Comparison of ENCODE assay signal across 27 cellular contexts in the genomic region with DNA sequence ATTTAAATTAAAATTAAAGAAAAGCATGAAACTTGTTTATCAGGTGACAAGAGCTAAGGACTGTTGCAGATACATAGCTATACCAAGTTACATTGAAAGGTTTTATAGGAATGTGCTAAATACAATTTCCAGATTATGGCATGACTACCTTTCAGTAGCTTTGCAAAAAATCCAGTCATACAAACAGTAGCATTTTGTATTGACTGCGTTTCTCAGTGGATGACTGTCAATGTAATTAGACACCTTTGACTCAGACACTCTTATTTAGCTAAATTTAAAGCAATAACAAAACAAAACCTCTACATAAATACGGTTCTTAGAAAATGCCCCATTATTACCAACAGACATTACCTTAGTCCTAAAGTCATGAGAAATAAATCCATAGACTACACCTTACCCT.
"Had no signal": no experiment of that assay in that cellular context is flagged by ENCODE, and none has a peak within 500 bp of the region (broad histone marks: within the 10 kb centered on the region; RNA-seq: fewer than 3 reads in every experiment).

No MANE protein-coding gene starts in this region.

- H3K9ac ChIP-seq: parathyroid adenoma had no signal

- ATAC-seq: gastroesophageal sphincter; left cardiac atrium; left ventricle myocardium superior; naive thymus-derived CD4-positive, alpha-beta T cell; psoas muscle; right lobe of liver; stimulated activated naive B cell treated with anti-CD40 and anti-IgM and Interleukin-4, amounts not matched to agents 10 μg/mL and 1 μg/mL and 100 μg/mL, for 72 hours; stimulated activated naive CD8-positive, alpha-beta T cell treated with anti-CD3 and anti-CD28 coated beads, Interleukin-15, amount 100 ng/mL, for 72 hours had no signal

- H3K79me2 ChIP-seq: parathyroid adenoma had no signal

- H3K27ac ChIP-seq: dorsolateral prefrontal cortex, esophagus squamous epithelium, gastroesophageal sphincter, parathyroid adenoma, psoas muscle, right lobe of liver, spleen, testis, tibial nerve had no signal

- H3K27me3 Mint-ChIP-seq: stimulated activated naive B cell treated with anti-CD40 and anti-IgM and Interleukin-4, amounts not matched to agents 10 μg/mL and 1 μg/mL and 100 μg/mL, for 72 hours; stimulated activated naive CD8-positive, alpha-beta T cell treated with anti-CD3 and anti-CD28 coated beads, Interleukin-15, amount 100 ng/mL, for 72 hours had no signal

- H3K4me3 Mint-ChIP-seq: immature natural killer cell; naive thymus-derived CD4-positive, alpha-beta T cell; nephron progenitor cell; stimulated activated naive B cell treated with anti-CD40 and anti-IgM and Interleukin-4, amounts not matched to agents 10 μg/mL and 1 μg/mL and 100 μg/mL, for 72 hours; stimulated activated naive CD8-positive, alpha-beta T cell treated with anti-CD3 and anti-CD28 coated beads, Interleukin-15, amount 100 ng/mL, for 72 hours had no signal

- H3K9me3 ChIP-seq: esophagus squamous epithelium, gastroesophageal sphincter, psoas muscle, right lobe of liver, spleen, testis, tibial nerve had no signal

- H3K4me3 ChIP-seq: dorsolateral prefrontal cortex, esophagus squamous epithelium, gastroesophageal sphincter, lung, psoas muscle, right lobe of liver, spleen, testis, tibial nerve had no signal

- DNase-seq: cortex of kidney; dorsolateral prefrontal cortex; effector memory CD4-positive, alpha-beta T cell; esophagus squamous epithelium; foreskin fibroblast; immature natural killer cell; kidney; left cardiac atrium; left ventricle myocardium superior; mesendoderm; naive thymus-derived CD4-positive, alpha-beta T cell; nephron progenitor cell; psoas muscle; retina; right lobe of liver; spleen; stimulated activated CD4-positive, alpha-beta T cell treated with anti-CD3 and anti-CD28 coated beads, Interleukin-15, amount 100 ng/mL, for 24 hours; stimulated activated CD4-positive, alpha-beta T cell treated with anti-CD3 and anti-CD28 coated beads, Interleukin-1b, Interleukin-23, amount 100 ng/mL, for 48 hours; stimulated activated CD4-positive, alpha-beta T cell treated with anti-CD3 and anti-CD28 coated beads, Interleukin-4, amount 100 ng/mL, for 24 hours; stimulated activated naive B cell treated with anti-CD40 and anti-IgM and Interleukin-4, amounts not matched to agents 10 μg/mL and 1 μg/mL and 100 μg/mL, for 72 hours; stimulated activated naive CD8-positive, alpha-beta T cell treated with anti-CD3 and anti-CD28 coated beads, Interleukin-15, amount 100 ng/mL, for 72 hours; testis had no signal

- H3K27me3 ChIP-seq: dorsolateral prefrontal cortex, esophagus squamous epithelium, gastroesophageal sphincter, right lobe of liver, spleen, testis, tibial nerve had no signal

- H3K4me1 ChIP-seq: esophagus squamous epithelium, gastroesophageal sphincter, parathyroid adenoma, psoas muscle, right lobe of liver, testis, tibial nerve had no signal

- H3K27ac Mint-ChIP-seq: immature natural killer cell; naive thymus-derived CD4-positive, alpha-beta T cell; nephron progenitor cell; stimulated activated naive B cell treated with anti-CD40 and anti-IgM and Interleukin-4, amounts not matched to agents 10 μg/mL and 1 μg/mL and 100 μg/mL, for 72 hours; stimulated activated naive CD8-positive, alpha-beta T cell treated with anti-CD3 and anti-CD28 coated beads, Interleukin-15, amount 100 ng/mL, for 72 hours had no signal

- H3K36me3 Mint-ChIP-seq: immature natural killer cell had no signal

- H2AFZ ChIP-seq: parathyroid adenoma had no signal

- H3K36me3 ChIP-seq: esophagus squamous epithelium, gastroesophageal sphincter, right lobe of liver, spleen, tibial nerve had no signal

- H3K9me3 Mint-ChIP-seq: immature natural killer cell, nephron progenitor cell had no signal

- FAIRE-seq: endometrium, kidney had no signal
